ENCODE assay signal across 9 cellular contexts in genomic region chr16:1966460-1966859, GRCh38. TPM values are rescaled to one million over a fixed set of nuclear protein-coding genes. Genes with fewer than 3 reads are reported as not detected.
A peak's percentile ranks its signal among the peaks of the same experiment; 100 is the strongest.
DNase-seq lines count a peak whose midpoint lies in the region; ATAC-seq and TF ChIP-seq lines count a peak whose summit lies in the region.
"Had no signal": no experiment of that assay in that cellular context is flagged by ENCODE, and none has a peak within 500 bp of the region (broad histone marks: within the 10 kb centered on the region; RNA-seq: fewer than 3 reads in every experiment).

Gene RNF151, plus strand, starts transcription at chr16:1966856. Its CDS starts 26 bp downstream, at chr16:1966882.

- no peaks in the 10 kb centered on the region for H4K20me1 ChIP-seq in KMS-11 (ENCODE audit: insufficient read depth)

- no peak for TF ChIP-seq CTCF in AG09309 (IDR thresholded peaks at IDR 0.05; ENCODE audit: control insufficient read depth, insufficient read depth, low read depth, low read length, missing control alignments)
- no peak for TF ChIP-seq CTCF in KMS-11 (conservative IDR thresholded peaks at IDR 0.05; ENCODE audit: low read depth, low read length)
- TF ChIP-seq CTCF in coronary artery (IDR thresholded peaks at IDR 0.05) = no peak
- TF ChIP-seq CTCF in natural killer cell (IDR thresholded peaks at IDR 0.05) = no peak

- H3K4me2 ChIP-seq in KMS-11 = peak within 1 kb of the TSS; percentile 64; the same call in 1 of the 2 replicates

- H3K4me1 ChIP-seq in KMS-11 (ENCODE audit: low read depth, poor library complexity, severe bottlenecking) = peaks cover 4% of the 10 kb centered on the region

- H3K9me3 Mint-ChIP-seq in natural killer cell = no peaks in the 10 kb centered on the region

- H3K4me3 ChIP-seq in AG09309 (ENCODE audit: control insufficient read depth, low read depth, low read length) = peak within 1 kb of the TSS; percentile 96
- H3K4me3 ChIP-seq in KMS-11 (IDR thresholded peaks at IDR 0.05; ENCODE audit: insufficient read depth, low read depth, low read length) = no peak within 1 kb of the TSS
- H3K4me3 ChIP-seq in coronary artery = peak within 1 kb of the TSS; percentile 99

- intact Hi-C loops in natural killer cell (cut with micrococcal nuclease) = no loop called here

- ATAC-seq in natural killer cell (no peak), GM21360 (IDR thresholded peaks at IDR 0.05; ENCODE audit: unreplicated experiment) (no peak), HG03175 (IDR thresholded peaks at IDR 0.05; ENCODE audit: unreplicated experiment) (no peak)

- no peaks in the 10 kb centered on the region; the same call in 1 of the 2 replicates for H3K36me3 ChIP-seq in KMS-11 (ENCODE audit: insufficient read depth)

- peak within 1 kb of the TSS; percentile 95 for H3K27ac Mint-ChIP-seq in natural killer cell

- H3K27me3 Mint-ChIP-seq in natural killer cell (ENCODE audit: low read depth in 2 of 2) = no peaks in the 10 kb centered on the region

- no peaks in the 10 kb centered on the region for H3K27me3 ChIP-seq in KMS-11 (ENCODE audit: insufficient read depth, low read depth)

- H2AFZ ChIP-seq in KMS-11 (ENCODE audit: low read depth) = no peak within 1 kb of the TSS

- H3K4me1 Mint-ChIP-seq in natural killer cell = peaks cover 30 to 32% of the 10 kb centered on the region in 2 donors

- no peak for DNase-seq in AG09309 (ENCODE audit: low read depth)
- no peak for DNase-seq in coronary artery (ENCODE audit: low spot score)
- no peak for DNase-seq in natural killer cell
- no peak for DNase-seq in hippocampal formation (lab: John Stamatoyannopoulos, UW)
- no peak for DNase-seq in stimulated activated naive CD4-positive, alpha-beta T cell treated with Interleukin-2 at 50 U/mL for 16 hours (lab: John Stamatoyannopoulos, UW)
- DNase-seq: activated CD8-positive, alpha-beta memory T cell treated with anti-CD3 and anti-CD28 coated beads, Interleukin-2, amount 50 U/mL, for 4 hours had no signal

- no peak within 1 kb of the TSS; the same call in 1 of the 2 replicates for H3K27ac ChIP-seq in KMS-11
- peak within 1 kb of the TSS; percentile 96 to 98 for H3K27ac ChIP-seq in coronary artery

- peak within 1 kb of the TSS; percentile 77; the same call in 1 of the 2 replicates for H3K9ac ChIP-seq in KMS-11

- H3K79me2 ChIP-seq in KMS-11 (ENCODE audit: insufficient read depth, low read depth) = peaks cover 9% of the 10 kb centered on the region; the same call in 1 of the 2 replicates

- no peaks in the 10 kb centered on the region for H3K36me3 Mint-ChIP-seq in natural killer cell

- peak within 1 kb of the TSS; percentile 94 for H3K4me3 Mint-ChIP-seq in natural killer cell

RNA-seq across cellular contexts. Expression of gene RNF151, which starts in this region (rescaled TPM):
- not detected for total RNA-seq in natural killer cell
